Comparison of ENCODE assay signal across 1 cellular context in the genomic region with DNA sequence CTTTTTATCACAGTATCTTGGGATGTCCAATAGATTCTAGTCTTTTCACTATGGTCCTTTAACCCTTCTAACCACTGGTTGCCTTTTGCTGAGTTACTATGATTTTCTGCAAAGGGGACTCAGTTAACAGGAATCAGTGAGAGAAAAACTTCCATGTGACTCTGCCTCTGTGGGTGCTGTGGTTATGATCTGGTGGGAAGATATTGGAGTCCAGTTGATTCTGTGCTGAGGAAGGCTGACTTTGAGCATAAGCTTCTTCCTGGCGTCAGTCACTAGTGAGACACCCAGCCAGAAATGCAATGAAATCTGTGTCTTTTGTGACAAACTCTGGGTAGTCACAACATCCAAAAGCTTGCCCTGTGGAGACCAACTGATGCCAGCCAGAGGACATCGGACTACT.
TF ChIP-seq lines count a peak whose summit lies in the region.

No MANE protein-coding gene starts in this region.

TF ChIP-seq in SK-N-SH, 30 proteins besides CTCF, POLR2A, EP300 and RAD21 (continued from another document):
- no peak for TF ChIP-seq TEAD4 (IDR thresholded peaks at IDR 0.05; ENCODE audit: borderline replicate concordance, insufficient read depth)
- TF ChIP-seq NRF1 (IDR thresholded peaks at IDR 0.05; ENCODE audit: low read depth, low read length), result no peak
- no peak for TF ChIP-seq RFX5 (IDR thresholded peaks at IDR 0.05; ENCODE audit: low read length)
- TF ChIP-seq, protein P1, sequence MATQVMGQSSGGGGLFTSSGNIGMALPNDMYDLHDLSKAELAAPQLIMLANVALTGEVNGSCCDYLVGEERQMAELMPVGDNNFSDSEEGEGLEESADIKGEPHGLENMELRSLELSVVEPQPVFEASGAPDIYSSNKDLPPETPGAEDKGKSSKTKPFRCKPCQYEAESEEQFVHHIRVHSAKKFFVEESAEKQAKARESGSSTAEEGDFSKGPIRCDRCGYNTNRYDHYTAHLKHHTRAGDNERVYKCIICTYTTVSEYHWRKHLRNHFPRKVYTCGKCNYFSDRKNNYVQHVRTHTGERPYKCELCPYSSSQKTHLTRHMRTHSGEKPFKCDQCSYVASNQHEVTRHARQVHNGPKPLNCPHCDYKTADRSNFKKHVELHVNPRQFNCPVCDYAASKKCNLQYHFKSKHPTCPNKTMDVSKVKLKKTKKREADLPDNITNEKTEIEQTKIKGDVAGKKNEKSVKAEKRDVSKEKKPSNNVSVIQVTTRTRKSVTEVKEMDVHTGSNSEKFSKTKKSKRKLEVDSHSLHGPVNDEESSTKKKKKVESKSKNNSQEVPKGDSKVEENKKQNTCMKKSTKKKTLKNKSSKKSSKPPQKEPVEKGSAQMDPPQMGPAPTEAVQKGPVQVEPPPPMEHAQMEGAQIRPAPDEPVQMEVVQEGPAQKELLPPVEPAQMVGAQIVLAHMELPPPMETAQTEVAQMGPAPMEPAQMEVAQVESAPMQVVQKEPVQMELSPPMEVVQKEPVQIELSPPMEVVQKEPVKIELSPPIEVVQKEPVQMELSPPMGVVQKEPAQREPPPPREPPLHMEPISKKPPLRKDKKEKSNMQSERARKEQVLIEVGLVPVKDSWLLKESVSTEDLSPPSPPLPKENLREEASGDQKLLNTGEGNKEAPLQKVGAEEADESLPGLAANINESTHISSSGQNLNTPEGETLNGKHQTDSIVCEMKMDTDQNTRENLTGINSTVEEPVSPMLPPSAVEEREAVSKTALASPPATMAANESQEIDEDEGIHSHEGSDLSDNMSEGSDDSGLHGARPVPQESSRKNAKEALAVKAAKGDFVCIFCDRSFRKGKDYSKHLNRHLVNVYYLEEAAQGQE (IDR thresholded peaks at IDR 0.05; ENCODE audit: low read depth, low read length), result no peak
- no peak for TF ChIP-seq MAX (IDR thresholded peaks at IDR 0.05; ENCODE audit: low read depth)
- no peak for TF ChIP-seq GATA2 (CRISPR knock-in tag; IDR thresholded peaks at IDR 0.05)
- TF ChIP-seq NFIC (IDR thresholded peaks at IDR 0.05; ENCODE audit: borderline replicate concordance), result no peak
- no peak for TF ChIP-seq USF2 (IDR thresholded peaks at IDR 0.05; ENCODE audit: borderline replicate concordance, low read depth, low read length)
- TF ChIP-seq MEF2A (IDR thresholded peaks at IDR 0.05; ENCODE audit: borderline replicate concordance, low read depth), result no peak
